Comparison of ENCODE assay signal across 12 cellular contexts in the genomic region with DNA sequence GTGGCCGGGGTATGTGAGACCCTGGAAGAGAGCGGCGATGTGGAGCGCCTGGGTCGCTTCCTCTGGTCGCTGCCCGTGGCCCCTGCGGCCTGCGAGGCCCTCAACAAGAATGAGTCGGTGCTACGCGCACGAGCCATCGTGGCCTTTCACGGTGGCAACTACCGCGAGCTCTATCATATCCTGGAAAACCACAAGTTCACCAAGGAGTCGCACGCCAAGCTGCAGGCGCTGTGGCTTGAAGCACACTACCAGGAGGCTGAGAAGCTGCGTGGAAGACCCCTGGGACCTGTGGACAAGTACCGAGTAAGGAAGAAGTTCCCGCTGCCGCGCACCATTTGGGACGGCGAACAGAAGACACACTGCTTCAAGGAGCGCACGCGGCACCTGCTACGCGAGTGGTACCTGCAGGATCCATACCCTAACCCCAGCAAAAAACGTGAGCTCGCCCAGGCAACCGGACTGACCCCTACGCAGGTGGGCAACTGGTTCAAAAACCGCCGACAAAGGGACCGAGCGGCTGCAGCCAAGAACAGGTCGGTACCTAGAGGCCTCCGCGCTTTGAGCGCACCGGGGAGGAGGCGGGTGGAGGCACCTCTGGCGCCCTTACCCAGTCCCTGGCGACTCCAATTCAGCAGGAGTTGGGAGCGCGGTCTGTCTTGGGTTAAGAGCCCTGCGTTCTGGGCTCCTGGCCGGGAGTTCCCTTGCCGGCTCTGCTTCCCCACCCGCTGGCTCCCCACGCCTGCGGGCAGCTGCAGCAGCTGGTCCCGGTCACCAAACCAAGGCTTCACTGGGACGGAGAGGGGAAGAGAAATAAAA. TPM values are rescaled to one million over a fixed set of nuclear protein-coding genes. Genes with fewer than 3 reads are reported as not detected.
A peak's percentile ranks its signal among the peaks of the same experiment; 100 is the strongest.
DNase-seq lines count a peak whose midpoint lies in the region; ATAC-seq lines count a peak whose summit lies in the region.
"Had no signal": no experiment of that assay in that cellular context is flagged by ENCODE, and none has a peak within 500 bp of the region (broad histone marks: within the 10 kb centered on the region; RNA-seq: fewer than 3 reads in every experiment).

No MANE protein-coding gene starts in this region.

- peaks cover 92 to 100% of the 10 kb centered on the region in 2 experiments for H3K27me3 ChIP-seq in mesenchymal stem cell (ENCODE audit: control insufficient read depth in 1 of 2, insufficient read depth in 1 of 2, low read length in 2 of 2)
- H3K27me3 ChIP-seq in aorta (ENCODE audit: control insufficient read depth in 1 of 2, insufficient read depth in 2 of 2, low read length in 1 of 2), result peaks cover 0 to 1% of the 10 kb centered on the region in 2 donors

- H3K36me3 ChIP-seq in mesenchymal stem cell (ENCODE audit: control insufficient read depth in 1 of 2, insufficient read depth in 2 of 2, low read depth in 1 of 2, low read length in 2 of 2), result no peaks in the 10 kb centered on the region
- no peaks in the 10 kb centered on the region for H3K36me3 ChIP-seq in aorta (ENCODE audit: control insufficient read depth in 1 of 2, insufficient read depth in 2 of 2, low read length in 1 of 2)
- H3K36me3 ChIP-seq: colonic mucosa had no signal

- 2% methylated on average over 54 of the region's 58 CpGs for WGBS in mesenchymal stem cell
- WGBS in aorta, 2 donors, result 3 to 4% methylated on average over 58 of the region's 58 CpGs

- no peaks in the 10 kb centered on the region for H3K79me1 ChIP-seq in mesenchymal stem cell (replicated peaks; ENCODE audit: low read length, poor library complexity, severe bottlenecking)

- H3K4me1 ChIP-seq in mesenchymal stem cell (ENCODE audit: control insufficient read depth, insufficient read depth, low read depth, low read length) (peaks cover 28% of the 10 kb centered on the region), aorta (ENCODE audit: control insufficient read depth in 1 of 2, insufficient read depth in 2 of 2, low read length in 2 of 2) (no peaks in the 10 kb centered on the region)
- H3K4me1 ChIP-seq: colonic mucosa had no signal

- H3K4me3 Mint-ChIP-seq in activated CD8-positive, alpha-beta T cell treated with anti-CD3 and anti-CD28 coated beads, Interleukin-2, amount 10 ng/mL, durations not matched to agents 7 days and 5 days, result peak overlapping the region; percentile 38

- peak overlapping the region; percentile 55 for H3K4me2 ChIP-seq in mesenchymal stem cell (ENCODE audit: low read length, poor library complexity, severe bottlenecking)

- no peak overlapping the region for H3K9ac ChIP-seq in mesenchymal stem cell (ENCODE audit: low read length)

- H3K9me3 ChIP-seq in mesenchymal stem cell (ENCODE audit: control insufficient read depth, low read length) (peaks cover 4% of the 10 kb centered on the region), aorta (ENCODE audit: control insufficient read depth, low read length) (peaks cover 1% of the 10 kb centered on the region)
- H3K9me3 ChIP-seq: colonic mucosa had no signal

- peak overlapping the region; percentile 61 for H3K27ac Mint-ChIP-seq in activated CD8-positive, alpha-beta T cell treated with anti-CD3 and anti-CD28 coated beads, Interleukin-2, amount 10 ng/mL, durations not matched to agents 7 days and 5 days

- peak; percentile 16 for DNase-seq in stimulated activated CD4-positive, alpha-beta T cell treated with anti-CD3 and anti-CD28 coated beads, Interleukin-15, amount 100 ng/mL, for 24 hours
- no peak for DNase-seq in stimulated activated CD4-positive, alpha-beta T cell treated with anti-CD3 and anti-CD28 coated beads, Interleukin-1b, Interleukin-23, amount 100 ng/mL, for 48 hours
- DNase-seq in activated CD8-positive, alpha-beta T cell treated with anti-CD3 and anti-CD28 coated beads, Interleukin-2, amount 10 ng/mL, durations not matched to agents 7 days and 5 days, result peak; percentile 23
- DNase-seq in mesenchymal stem cell (no peak), aorta (no peak), OCI-M2 (lab: John Stamatoyannopoulos, UW; ENCODE audit: unreplicated experiment) (no peak)
- DNase-seq: colonic mucosa, NCI-H774 had no signal

- H2BK15ac ChIP-seq in mesenchymal stem cell (ENCODE audit: low read depth, poor library complexity, severe bottlenecking), result no peak overlapping the region

- H4K8ac ChIP-seq in mesenchymal stem cell (ENCODE audit: low read length), result no peak overlapping the region

- peaks cover 6% of the 10 kb centered on the region for H3K36me3 Mint-ChIP-seq in activated CD8-positive, alpha-beta T cell treated with anti-CD3 and anti-CD28 coated beads, Interleukin-2, amount 10 ng/mL, durations not matched to agents 7 days and 5 days (ENCODE audit: low read depth)

- peaks cover 12% of the 10 kb centered on the region for H3K4me1 Mint-ChIP-seq in activated CD8-positive, alpha-beta T cell treated with anti-CD3 and anti-CD28 coated beads, Interleukin-2, amount 10 ng/mL, durations not matched to agents 7 days and 5 days (ENCODE audit: low read depth)

- H3K9me3 Mint-ChIP-seq in activated CD8-positive, alpha-beta T cell treated with anti-CD3 and anti-CD28 coated beads, Interleukin-2, amount 10 ng/mL, durations not matched to agents 7 days and 5 days (ENCODE audit: insufficient read depth), result no peaks in the 10 kb centered on the region

- no peak for ATAC-seq in activated CD8-positive, alpha-beta T cell treated with anti-CD3 and anti-CD28 coated beads, Interleukin-2, amount 10 ng/mL, durations not matched to agents 7 days and 5 days
- peak; percentile 36 for ATAC-seq in aorta (ENCODE audit: low FRiP score)
- no peak for ATAC-seq in HG02840 (IDR thresholded peaks at IDR 0.05; ENCODE audit: low FRiP score, unreplicated experiment)
- ATAC-seq in GM21576 (IDR thresholded peaks at IDR 0.05; ENCODE audit: unreplicated experiment), result no peak

- POLR2A ChIA-PET in activated CD8-positive, alpha-beta T cell treated with anti-CD3 and anti-CD28 coated beads, Interleukin-2, amount 10 ng/mL, durations not matched to agents 7 days and 5 days (lab: Charles Lee), result interaction anchor here (0.7 kb wide), 1 partner anchor 396 kb away, joined by 4 read pairs; no protein-coding TSS in a partner anchor

- no peak overlapping the region for H2BK12ac ChIP-seq in mesenchymal stem cell (ENCODE audit: low read length in 2 of 2)

- H3K4me3 ChIP-seq in mesenchymal stem cell (ENCODE audit: insufficient read depth in 1 of 2, low read depth in 1 of 2, low read length in 2 of 2), result no peak overlapping the region
- H3K4me3 ChIP-seq in aorta (ENCODE audit: low read length in 2 of 2), result no peak overlapping the region
- H3K4me3 ChIP-seq: colonic mucosa had no signal

- peaks cover 76% of the 10 kb centered on the region for H3K27me3 Mint-ChIP-seq in activated CD8-positive, alpha-beta T cell treated with anti-CD3 and anti-CD28 coated beads, Interleukin-2, amount 10 ng/mL, durations not matched to agents 7 days and 5 days (ENCODE audit: low read depth)

- H4K91ac ChIP-seq in mesenchymal stem cell (ENCODE audit: low read length), result no peak overlapping the region

- intact Hi-C loops in aorta (cut with DNase I), result no loop called here

- no peak overlapping the region for H3K4ac ChIP-seq in mesenchymal stem cell (ENCODE audit: low read depth in 1 of 2, low read length in 2 of 2)

- H2BK120ac ChIP-seq in mesenchymal stem cell (ENCODE audit: low read depth, low read length), result no peak overlapping the region

- no peak overlapping the region for H3K18ac ChIP-seq in mesenchymal stem cell (ENCODE audit: low read depth in 1 of 2, low read length in 2 of 2)

- CTCF ChIA-PET in activated CD8-positive, alpha-beta T cell treated with anti-CD3 and anti-CD28 coated beads, Interleukin-2, amount 10 ng/mL, durations not matched to agents 7 days and 5 days (lab: Charles Lee), result no interaction called here

- no peak overlapping the region for H3K14ac ChIP-seq in mesenchymal stem cell (ENCODE audit: low read length in 2 of 2)

- H3K27ac ChIP-seq in mesenchymal stem cell (ENCODE audit: low read length, poor library complexity, severe bottlenecking) (no peak overlapping the region), aorta (ENCODE audit: low read depth in 1 of 2, low read length in 2 of 2) (no peak overlapping the region)
- H3K27ac ChIP-seq: colonic mucosa had no signal

- H2AK5ac ChIP-seq in mesenchymal stem cell (ENCODE audit: low read length, severe bottlenecking), result no peak overlapping the region

- H2AFZ ChIP-seq in mesenchymal stem cell (ENCODE audit: low read depth, low read length), result no peak overlapping the region

- no peak overlapping the region for H3K23ac ChIP-seq in mesenchymal stem cell (ENCODE audit: low read length in 2 of 2)

- H2BK5ac ChIP-seq in mesenchymal stem cell (ENCODE audit: low read depth, low read length, poor library complexity, severe bottlenecking), result no peak overlapping the region

RNA-seq across cellular contexts. Expression of gene SIX6, which starts 0.7 kb away (rescaled TPM):
- not detected for total RNA-seq in activated CD8-positive, alpha-beta T cell treated with anti-CD3 and anti-CD28 coated beads, Interleukin-2, amount 10 ng/mL, durations not matched to agents 7 days and 5 days
- polyA plus RNA-seq in mesenchymal stem cell (2013, experiment 1 of 2), result not detected
- polyA plus RNA-seq in mesenchymal stem cell (2013, experiment 2 of 2), result not detected
- total RNA-seq in aorta, result not detected
- polyA plus RNA-seq in aorta, result not detected
- total RNA-seq: colonic mucosa, LHCN-M2, temporal lobe had no signal

RNA-seq across cellular contexts. Expression of gene C14orf39, which starts 23.8 kb away (rescaled TPM):
- not detected for total RNA-seq in activated CD8-positive, alpha-beta T cell treated with anti-CD3 and anti-CD28 coated beads, Interleukin-2, amount 10 ng/mL, durations not matched to agents 7 days and 5 days
- polyA plus RNA-seq in mesenchymal stem cell (2013, experiment 1 of 2), result 0.01 TPM
- polyA plus RNA-seq in mesenchymal stem cell (2013, experiment 2 of 2), result 0.04 TPM
- total RNA-seq in aorta, result under 1 TPM in 1 of 2 donors, not detected in 1; 0.60 TPM
- polyA plus RNA-seq in aorta, result not detected
- total RNA-seq: colonic mucosa had no signal

Comparison
In these comparisons a context has a peak if more than half of its experiments do, and no peak if none do; other contexts are left out.
1. DNase-seq: peak in stimulated activated CD4-positive, alpha-beta T cell treated with anti-CD3 and anti-CD28 coated beads, Interleukin-15, amount 100 ng/mL, for 24 hours (single experiment) and activated CD8-positive, alpha-beta T cell treated with anti-CD3 and anti-CD28 coated beads, Interleukin-2, amount 10 ng/mL, durations not matched to agents 7 days and 5 days (single experiment); none in stimulated activated CD4-positive, alpha-beta T cell treated with anti-CD3 and anti-CD28 coated beads, Interleukin-1b, Interleukin-23, amount 100 ng/mL, for 48 hours (single experiment), mesenchymal stem cell (single experiment), aorta (0 of 2) and OCI-M2 (single experiment).